In genomic region chr11:74736031-74736430, GRCh38 we compare ENCODE assay signal across 10 cellular contexts. TPM values are rescaled to one million over a fixed set of nuclear protein-coding genes. Genes with fewer than 3 reads are reported as not detected.
"Had no signal": no experiment of that assay in that cellular context is flagged by ENCODE, and none has a peak within 500 bp of the region (broad histone marks: within the 10 kb centered on the region; RNA-seq: fewer than 3 reads in every experiment).

No MANE protein-coding gene starts in this region.

- H3K27ac ChIP-seq: HL-60 had no signal

- H3K4me2 ChIP-seq: GM23338 had no signal

- ATAC-seq: GM23338, K562 had no signal

- H3K4me3 ChIP-seq: GM23338, K562 had no signal

- FAIRE-seq: H1, H54, K562 had no signal

- H2AFZ ChIP-seq: GM23338 had no signal

- DNase-seq: H9, HCEC 1CT, HFFc6, IMR-90 had no signal

RNA-seq across cellular contexts. Expression of gene CHRDL2, which starts 4.8 kb away (rescaled TPM):
- total RNA-seq: HFFc6, HT1080, IMR-90, K562 had no signal
- polyA plus RNA-seq: GM23338, K562 had no signal
